ENCODE assay signal across 15 cellular contexts in genomic region chr4:2871911-2872310, GRCh38. TPM values are rescaled to one million over a fixed set of nuclear protein-coding genes. Genes with fewer than 3 reads are reported as not detected.
DNase-seq lines count a peak whose midpoint lies in the region; ATAC-seq lines count a peak whose summit lies in the region.
"Had no signal": no experiment of that assay in that cellular context is flagged by ENCODE, and none has a peak within 500 bp of the region (broad histone marks: within the 10 kb centered on the region; RNA-seq: fewer than 3 reads in every experiment).

No MANE protein-coding gene starts in this region.

- POLR2A ChIA-PET in activated CD8-positive, alpha-beta T cell treated with anti-CD3 and anti-CD28 coated beads, Interleukin-2, amount 10 ng/mL, durations not matched to agents 7 days and 5 days (lab: Charles Lee) = interaction anchor here (0.7 to 1.8 kb wide), 2 partner anchors 11 to 505 kb away, joined by 3 to 5 read pairs; no protein-coding TSS in a partner anchor
- POLR2A ChIA-PET in naive thymus-derived CD4-positive, alpha-beta T cell (lab: Charles Lee) = interaction anchor here (0.9 to 2.2 kb wide), 5 partner anchors 9 to 33 kb away, joined by 3 to 5 read pairs (median 3); no protein-coding TSS in a partner anchor

- peak overlapping the region; percentile 75 for H3K27ac Mint-ChIP-seq in activated CD8-positive, alpha-beta T cell treated with anti-CD3 and anti-CD28 coated beads, Interleukin-2, amount 10 ng/mL, durations not matched to agents 7 days and 5 days
- H3K27ac Mint-ChIP-seq in naive thymus-derived CD4-positive, alpha-beta T cell = peak overlapping the region in 7 of 9 donors; percentile 0 to 67 (median 25)

- no peaks in the 10 kb centered on the region for H3K9me3 ChIP-seq in naive thymus-derived CD4-positive, alpha-beta T cell (ENCODE audit: control insufficient read depth in 2 of 3, low read length in 3 of 3)
- H3K9me3 ChIP-seq: prostate gland had no signal

- peaks cover 11 to 18% of the 10 kb centered on the region in 2 donors for H3K4me1 ChIP-seq in naive thymus-derived CD4-positive, alpha-beta T cell (ENCODE audit: control insufficient read depth in 2 of 2, insufficient read depth in 2 of 2, low read length in 2 of 2)
- H3K4me1 ChIP-seq: foreskin keratinocyte had no signal

- H3K27ac ChIP-seq in naive thymus-derived CD4-positive, alpha-beta T cell (ENCODE audit: low read depth, low read length) = no peak overlapping the region
- H3K27ac ChIP-seq: 22Rv1, foreskin keratinocyte had no signal

- H3K27me3 Mint-ChIP-seq in activated CD8-positive, alpha-beta T cell treated with anti-CD3 and anti-CD28 coated beads, Interleukin-2, amount 10 ng/mL, durations not matched to agents 7 days and 5 days (ENCODE audit: low read depth) = no peaks in the 10 kb centered on the region
- no peaks in the 10 kb centered on the region for H3K27me3 Mint-ChIP-seq in naive thymus-derived CD4-positive, alpha-beta T cell

- DNase-seq in DMS 273 (lab: John Stamatoyannopoulos, UW; ENCODE audit: unreplicated experiment) (peak; percentile 21), DMS 273 treated with DMSO at 0.1 percent for 48 hours (lab: John Stamatoyannopoulos, UW) (no peak), NK-92 (lab: John Stamatoyannopoulos, UW; ENCODE audit: unreplicated experiment) (no peak), iPS-NIHi11 (ENCODE audit: low spot score) (no peak)
- peak; percentile 36 for DNase-seq in Jurkat, Clone E6-1 (ENCODE audit: low read depth, low spot score)
- DNase-seq in activated CD8-positive, alpha-beta T cell treated with anti-CD3 and anti-CD28 coated beads, Interleukin-2, amount 10 ng/mL, durations not matched to agents 7 days and 5 days = no peak
- DNase-seq in naive thymus-derived CD4-positive, alpha-beta T cell = peak in 3 of 9 donors; percentile 6 to 9 (median 8)
- DNase-seq: activated T-cell treated with anti-CD3 and anti-CD28 coated beads, Interleukin-2, amount 50 U/mL, for 4 hours; foreskin keratinocyte; GDM1; NCI-H187 had no signal

- peaks cover 25% of the 10 kb centered on the region for H3K36me3 Mint-ChIP-seq in activated CD8-positive, alpha-beta T cell treated with anti-CD3 and anti-CD28 coated beads, Interleukin-2, amount 10 ng/mL, durations not matched to agents 7 days and 5 days (ENCODE audit: low read depth)
- H3K36me3 Mint-ChIP-seq in naive thymus-derived CD4-positive, alpha-beta T cell = peaks cover 0 to 12% (median 10%) of the 10 kb centered on the region in 5 donors

- intact Hi-C loops in naive thymus-derived CD4-positive, alpha-beta T cell (cut with micrococcal nuclease) = no loop called here

- no peak overlapping the region for H3K4me3 ChIP-seq in Jurkat, Clone E6-1 (ENCODE audit: low read length)
- H3K4me3 ChIP-seq in naive thymus-derived CD4-positive, alpha-beta T cell (ENCODE audit: low read length) = no peak overlapping the region
- H3K4me3 ChIP-seq: prostate gland had no signal

- CTCF ChIA-PET in activated CD8-positive, alpha-beta T cell treated with anti-CD3 and anti-CD28 coated beads, Interleukin-2, amount 10 ng/mL, durations not matched to agents 7 days and 5 days (lab: Charles Lee) = interaction anchor here (0.7 to 1.6 kb wide), 4 partner anchors 10 to 116 kb away, joined by 3 to 5 read pairs (median 4); partner anchors contain the start of gene TNIP2
- CTCF ChIA-PET in naive thymus-derived CD4-positive, alpha-beta T cell (lab: Charles Lee) = interaction anchor here (0.6 to 1.1 kb wide), 2 partner anchors 106 to 197 kb away, joined by 3 read pairs; no protein-coding TSS in a partner anchor

- peaks cover 2 to 9% (median 8%) of the 10 kb centered on the region in 3 experiments for H3K36me3 ChIP-seq in naive thymus-derived CD4-positive, alpha-beta T cell (ENCODE audit: control insufficient read depth in 2 of 3, insufficient read depth in 3 of 3, low read length in 3 of 3)
- H3K36me3 ChIP-seq: prostate gland had no signal

- no peak for ATAC-seq in activated CD8-positive, alpha-beta T cell treated with anti-CD3 and anti-CD28 coated beads, Interleukin-2, amount 10 ng/mL, durations not matched to agents 7 days and 5 days
- ATAC-seq in naive thymus-derived CD4-positive, alpha-beta T cell = peak; percentile 57
- no peak for ATAC-seq in HG03025 (IDR thresholded peaks at IDR 0.05; ENCODE audit: low FRiP score, unreplicated experiment)
- ATAC-seq: activated T-cell treated with anti-CD3 and anti-CD28 coated beads, Interleukin-2, amount 50 U/mL, for 4 hours; foreskin keratinocyte; left lobe of liver had no signal

- no peaks in the 10 kb centered on the region for H3K27me3 ChIP-seq in naive thymus-derived CD4-positive, alpha-beta T cell (ENCODE audit: control insufficient read depth in 2 of 2, insufficient read depth in 2 of 2, low read length in 2 of 2)
- H3K27me3 ChIP-seq: foreskin keratinocyte had no signal

- no peaks in the 10 kb centered on the region for H3K9me3 Mint-ChIP-seq in activated CD8-positive, alpha-beta T cell treated with anti-CD3 and anti-CD28 coated beads, Interleukin-2, amount 10 ng/mL, durations not matched to agents 7 days and 5 days (ENCODE audit: insufficient read depth)
- H3K9me3 Mint-ChIP-seq in naive thymus-derived CD4-positive, alpha-beta T cell = no peaks in the 10 kb centered on the region
- H3K9me3 Mint-ChIP-seq: activated T-cell treated with anti-CD3 and anti-CD28 coated beads, Interleukin-2, amount 50 U/mL, for 4 hours had no signal

- peaks cover 41% of the 10 kb centered on the region for H3K4me1 Mint-ChIP-seq in activated CD8-positive, alpha-beta T cell treated with anti-CD3 and anti-CD28 coated beads, Interleukin-2, amount 10 ng/mL, durations not matched to agents 7 days and 5 days (ENCODE audit: low read depth)
- H3K4me1 Mint-ChIP-seq in naive thymus-derived CD4-positive, alpha-beta T cell = peaks cover 36 to 80% (median 70%) of the 10 kb centered on the region in 7 donors

- H3K4me3 Mint-ChIP-seq in activated CD8-positive, alpha-beta T cell treated with anti-CD3 and anti-CD28 coated beads, Interleukin-2, amount 10 ng/mL, durations not matched to agents 7 days and 5 days = no peak overlapping the region
- peak overlapping the region in 3 of 10 donors; percentile 1 to 2 (median 2) for H3K4me3 Mint-ChIP-seq in naive thymus-derived CD4-positive, alpha-beta T cell
- H3K4me3 Mint-ChIP-seq: activated T-cell treated with anti-CD3 and anti-CD28 coated beads, Interleukin-2, amount 50 U/mL, for 4 hours had no signal

RNA-seq across cellular contexts. Expression of gene ADD1, which starts 28.3 kb away (rescaled TPM):
- 135 TPM for polyA plus RNA-seq in Jurkat, Clone E6-1 (2012; ENCODE audit: insufficient read depth, insufficient read length)
- 100 to 1,000 TPM; 252 to 255 TPM for total RNA-seq in activated CD8-positive, alpha-beta T cell treated with anti-CD3 and anti-CD28 coated beads, Interleukin-2, amount 10 ng/mL, durations not matched to agents 7 days and 5 days
- 100 to 1,000 TPM; 211 to 300 (median 282) TPM for total RNA-seq in naive thymus-derived CD4-positive, alpha-beta T cell
- 100 to 1,000 TPM; 152 to 164 TPM for polyA plus RNA-seq in naive thymus-derived CD4-positive, alpha-beta T cell

Comparison
In these comparisons a context has a peak if more than half of its experiments do, and no peak if none do; other contexts are left out.
1. DNase-seq: peak in DMS 273 (single experiment) and Jurkat, Clone E6-1 (single experiment); none in DMS 273 treated with DMSO at 0.1 percent for 48 hours (single experiment), activated CD8-positive, alpha-beta T cell treated with anti-CD3 and anti-CD28 coated beads, Interleukin-2, amount 10 ng/mL, durations not matched to agents 7 days and 5 days (single experiment), NK-92 (single experiment) and iPS-NIHi11 (single experiment).